ENCODE assay signal across 7 cellular contexts in genomic region chr16:3951356-3951755, GRCh38.
DNase-seq lines count a peak whose midpoint lies in the region; ATAC-seq, FAIRE-seq and TF ChIP-seq lines count a peak whose summit lies in the region.
"Not testable (repeated sequence)": the region's sequence is repeated elsewhere in the genome, so short reads cannot be mapped to it uniquely, and the experiment has no call there.

No MANE protein-coding gene starts in this region.

- H3K4me1 Mint-ChIP-seq in astrocyte (ENCODE audit: low read depth, unreplicated experiment): peaks cover 11% of the 10 kb centered on the region
- H3K4me1 Mint-ChIP-seq in nephron: peaks cover 63% of the 10 kb centered on the region

- H4K20me1 ChIP-seq in IMR-90 (ENCODE audit: insufficient read depth, low read length); astrocyte (ENCODE audit: insufficient read depth, low read length): not testable (repeated sequence)

- H2BK5ac ChIP-seq in IMR-90 (ENCODE audit: low read depth, low read length, poor library complexity, severe bottlenecking): not testable (repeated sequence)

- not testable (repeated sequence) for H3K9me3 Mint-ChIP-seq in astrocyte (ENCODE audit: unreplicated experiment); nephron

- not testable (repeated sequence) for H3K27ac ChIP-seq in IMR-90 (ENCODE audit: insufficient read depth, low read length); astrocyte (ENCODE audit: low read depth, low read length)
- H3K27ac ChIP-seq in thoracic aorta: peak overlapping the region; percentile 92 to 98

- peak overlapping the region; percentile 9; the same call in 1 of the 2 replicates for H2AK5ac ChIP-seq in IMR-90 (ENCODE audit: low read depth, low read length)

- not testable (repeated sequence) for TF ChIP-seq POLR2A in IMR-90 (IDR thresholded peaks at IDR 0.05; ENCODE audit: low read depth, low read length)

- not testable (repeated sequence) for H3K18ac ChIP-seq in IMR-90 (ENCODE audit: low read depth, low read length)

- dilution Hi-C loops in IMR-90 (cut with HindIII; ENCODE audit: low sequenced_read_pairs, unreplicated experiment): not testable (repeated sequence)

- H3K9me1 ChIP-seq in IMR-90 (ENCODE audit: insufficient read depth, low read length): peaks cover 15% of the 10 kb centered on the region; the same call in 1 of the 2 replicates

- peak overlapping the region; percentile 48; the same call in 1 of the 2 replicates for H2BK20ac ChIP-seq in IMR-90 (ENCODE audit: low read depth, low read length)

- H3K14ac ChIP-seq in IMR-90 (replicated peaks; ENCODE audit: low read depth, low read length): 0 out of 2 replicates have a peak overlapping the region, but pooled peaks have one; percentile 55

- peak overlapping the region in 1 of 2 experiments; percentile 40; a peak in 2 of 4 replicates for H4K8ac ChIP-seq in IMR-90 (ENCODE audit: low read depth in 2 of 2, low read length in 2 of 2)

- not testable (repeated sequence) for H3K27me3 ChIP-seq in IMR-90 (ENCODE audit: control insufficient read depth, insufficient read depth, low read length); thoracic aorta (replicated peaks; ENCODE audit: insufficient read depth)
- H3K27me3 ChIP-seq in astrocyte (ENCODE audit: insufficient read depth, low read length): peaks cover 12% of the 10 kb centered on the region

- intact Hi-C loops in IMR-90 (cut with micrococcal nuclease); sciatic nerve (cut with DNase I): not testable (repeated sequence)

- ATAC-seq in IMR-90 (ENCODE audit: low read depth); sciatic nerve; thoracic aorta (ENCODE audit: insufficient number of reproducible peaks, low FRiP score, low read depth): not testable (repeated sequence)

- CTCF ChIA-PET in IMR-90 (lab: Yijun Ruan, JAX): not testable (repeated sequence)

- H3K79me2 ChIP-seq in astrocyte (ENCODE audit: insufficient read depth, low read length): not testable (repeated sequence)

- no CpG with 5 or more reads among the region's 6 CpGs for WGBS in IMR-90 (ENCODE audit: extremely low coverage in 2 of 2, insufficient read length in 1 of 2), 2 experiments

- peaks cover 25% of the 10 kb centered on the region for H3K4me1 ChIP-seq in IMR-90 (ENCODE audit: control insufficient read depth, insufficient read depth, low read length)
- H3K4me1 ChIP-seq in astrocyte (ENCODE audit: insufficient read depth, low read length): peaks cover 15% of the 10 kb centered on the region
- H3K4me1 ChIP-seq in thoracic aorta (ENCODE audit: control insufficient read depth in 1 of 2, low read depth in 2 of 2): peaks cover 7 to 61% of the 10 kb centered on the region in 2 donors

- not testable (repeated sequence) for H3K36me3 Mint-ChIP-seq in astrocyte (ENCODE audit: low read depth, unreplicated experiment); nephron (ENCODE audit: low read depth)

- H3K4me3 Mint-ChIP-seq in astrocyte (ENCODE audit: unreplicated experiment): not testable (repeated sequence)
- peak overlapping the region in 2 of 3 experiments; percentile 51 to 76 for H3K4me3 Mint-ChIP-seq in nephron

- POLR2A ChIA-PET in IMR-90 (lab: Charles Lee; ENCODE audit: unreplicated experiment): not testable (repeated sequence)

- not testable (repeated sequence) for H4K5ac ChIP-seq in IMR-90 (ENCODE audit: low read depth, low read length)

- not testable (repeated sequence) for DNase-seq in IMR-90; astrocyte (ENCODE audit: low read depth); thoracic aorta (ENCODE audit: low spot score)
- DNase-seq in fibroblast of the aortic adventitia (ENCODE audit: low read depth): peak; percentile 45
- DNase-seq in islet precursor cell: peak; percentile 0
- DNase-seq in sciatic nerve (ENCODE audit: low spot score): peak; percentile 44

- H4K91ac ChIP-seq in IMR-90 (ENCODE audit: insufficient read depth, low read depth, low read length): not testable (repeated sequence)

- not testable (repeated sequence) for H3K36me3 ChIP-seq in IMR-90 (ENCODE audit: control insufficient read depth, insufficient read depth, low read length); astrocyte (ENCODE audit: insufficient read depth, low read length); thoracic aorta

- not testable (repeated sequence) for H3K4me2 ChIP-seq in IMR-90 (ENCODE audit: low read depth, low read length)
- H3K4me2 ChIP-seq in astrocyte (ENCODE audit: low read length): peak overlapping the region; percentile 25

- not testable (repeated sequence) for H2BK15ac ChIP-seq in IMR-90 (ENCODE audit: low read depth, low read length)

- H3K27me3 Mint-ChIP-seq in astrocyte (ENCODE audit: low read depth, unreplicated experiment); nephron (ENCODE audit: low read depth): not testable (repeated sequence)

- in situ Hi-C loops in IMR-90 (cut with MboI; ENCODE audit: low sequenced_read_pairs): not testable (repeated sequence)

- not testable (repeated sequence) for H3K4ac ChIP-seq in IMR-90 (ENCODE audit: low read depth, low read length)

- TF ChIP-seq RAD21 in IMR-90 (IDR thresholded peaks at IDR 0.05; ENCODE audit: low read length): not testable (repeated sequence)

- TF ChIP-seq CTCF in IMR-90 (conservative IDR thresholded peaks at IDR 0.05; ENCODE audit: low read depth, low read length); astrocyte (IDR thresholded peaks at IDR 0.05; ENCODE audit: insufficient read depth, low read depth, low read length); fibroblast of the aortic adventitia (IDR thresholded peaks at IDR 0.05; ENCODE audit: insufficient read depth, low read length); nephron (IDR thresholded peaks at IDR 0.05; ENCODE audit: unreplicated experiment in 3 of 3); thoracic aorta (IDR thresholded peaks at IDR 0.05): not testable (repeated sequence)

- not testable (repeated sequence) for H3K9ac ChIP-seq in IMR-90 (ENCODE audit: low read depth, low read length); astrocyte (ENCODE audit: low read length)

- FAIRE-seq in astrocyte (lab: Jason Lieb, UNC): not testable (repeated sequence)

- not testable (repeated sequence) for H3K56ac ChIP-seq in IMR-90 (ENCODE audit: extremely low read depth, insufficient read depth, low read length)

- not testable (repeated sequence) for H3K27ac Mint-ChIP-seq in astrocyte (ENCODE audit: unreplicated experiment)
- H3K27ac Mint-ChIP-seq in nephron: peak overlapping the region; percentile 93 to 99 (median 96)

- H3K4me3 ChIP-seq in IMR-90 (ENCODE audit: insufficient read depth, low read depth, low read length); astrocyte (ENCODE audit: insufficient read depth, low read depth, low read length): not testable (repeated sequence)
- peak overlapping the region; percentile 31 for H3K4me3 ChIP-seq in fibroblast of the aortic adventitia (ENCODE audit: low read depth, low read length)
- peak overlapping the region; percentile 72 for H3K4me3 ChIP-seq in thoracic aorta

- H2AFZ ChIP-seq in IMR-90 (replicated peaks; ENCODE audit: low read length, poor library complexity); astrocyte (ENCODE audit: low read depth, low read length): not testable (repeated sequence)

- peaks cover 5 to 17% of the 10 kb centered on the region in 2 experiments; a peak in 3 of 4 replicates for H3K79me1 ChIP-seq in IMR-90 (ENCODE audit: low read depth in 1 of 2, low read length in 2 of 2)

- not testable (repeated sequence) for BruUV-seq in IMR-90 (replicated peaks; lab: Mats Ljungman, UMichigan)

- peak overlapping the region; percentile 70; the same call in 1 of the 2 replicates for H2BK120ac ChIP-seq in IMR-90 (ENCODE audit: low read depth, low read length)

- H3K9me3 ChIP-seq in IMR-90 (ENCODE audit: control insufficient read depth, insufficient read depth, low read length); astrocyte (ENCODE audit: insufficient read depth, low read depth, low read length); thoracic aorta: not testable (repeated sequence)

- H2AK9ac ChIP-seq in IMR-90 (replicated peaks; ENCODE audit: low read depth, low read length, poor library complexity): not testable (repeated sequence)

- H3K23ac ChIP-seq in IMR-90 (ENCODE audit: low read depth, low read length): 0 out of 2 replicates have a peak overlapping the region, but pooled peaks have one; percentile 35
